Comparison of ENCODE assay signal across 26 cellular contexts in the genomic region with DNA sequence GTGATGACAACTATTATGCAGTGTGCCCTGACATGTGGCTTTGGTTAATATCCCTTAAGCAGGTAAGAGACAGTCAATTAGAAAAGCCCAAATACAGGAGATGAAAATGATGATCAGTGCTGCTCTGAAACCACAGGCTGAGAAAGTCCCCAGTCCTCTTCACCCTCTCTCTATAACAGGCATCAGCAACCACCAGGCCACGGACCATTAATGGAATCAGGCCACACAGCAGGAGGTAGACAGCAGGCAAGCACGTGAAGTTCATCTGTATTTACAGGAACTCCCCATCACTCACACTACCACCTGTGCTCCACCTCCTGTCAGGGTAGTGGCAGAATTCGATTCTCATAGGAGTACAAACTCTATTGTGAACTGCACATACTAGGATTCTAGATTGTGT.
"Had no signal": no experiment of that assay in that cellular context is flagged by ENCODE, and none has a peak within 500 bp of the region (broad histone marks: within the 10 kb centered on the region; RNA-seq: fewer than 3 reads in every experiment).

No MANE protein-coding gene starts in this region.

- H3K27me3 Mint-ChIP-seq: dendritic cell treated with granulocyte-macrophage colony-stimulating factor and Interleukin-4, amounts not matched to agents 40 ng/mL and 50 ng/mL, for 4 days; effector memory CD8-positive, alpha-beta T cell had no signal

- H3K27ac ChIP-seq: coronary artery, dorsolateral prefrontal cortex, epithelial cell of prostate, esophagus muscularis mucosa, esophagus squamous epithelium, foreskin keratinocyte, gastrocnemius medialis, gastroesophageal sphincter, heart left ventricle, heart right ventricle, hepatocyte had no signal

- H3K9me3 Mint-ChIP-seq: dendritic cell treated with granulocyte-macrophage colony-stimulating factor and Interleukin-4, amounts not matched to agents 40 ng/mL and 50 ng/mL, for 4 days had no signal

- H3K4me2 ChIP-seq: hepatocyte had no signal

- H3K36me3 ChIP-seq: esophagus muscularis mucosa, esophagus squamous epithelium, gastrocnemius medialis, gastroesophageal sphincter, heart left ventricle, heart right ventricle had no signal

- H2AFZ ChIP-seq: hepatocyte had no signal

- H3K9me3 ChIP-seq: esophagus squamous epithelium, gastrocnemius medialis, gastroesophageal sphincter had no signal

- DNase-seq: cortex of kidney; dermis blood vessel endothelial cell; dorsolateral prefrontal cortex; effector CD4-positive, alpha-beta T cell; effector CD8-positive, alpha-beta T cell; effector memory CD4-positive, alpha-beta T cell; effector memory CD8-positive, alpha-beta T cell; endodermal cell; erythroblast; esophagus squamous epithelium; foreskin fibroblast; foreskin keratinocyte; foreskin melanocyte; gastrocnemius medialis; glutamatergic neuron; head of caudate nucleus; heart left ventricle; heart right ventricle; hippocampal formation had no signal

- H3K4me3 Mint-ChIP-seq: dendritic cell treated with granulocyte-macrophage colony-stimulating factor and Interleukin-4, amounts not matched to agents 40 ng/mL and 50 ng/mL, for 4 days; effector memory CD8-positive, alpha-beta T cell; endodermal cell had no signal

- H3K27ac Mint-ChIP-seq: dendritic cell treated with granulocyte-macrophage colony-stimulating factor and Interleukin-4, amounts not matched to agents 40 ng/mL and 50 ng/mL, for 4 days; effector memory CD8-positive, alpha-beta T cell; endodermal cell had no signal

- H3K4me1 ChIP-seq: esophagus muscularis mucosa, esophagus squamous epithelium, foreskin keratinocyte, gastrocnemius medialis, gastroesophageal sphincter, heart right ventricle had no signal

- ATAC-seq: effector memory CD8-positive, alpha-beta T cell; esophagus mucosa; foreskin keratinocyte; gastrocnemius medialis; gastroesophageal sphincter; heart left ventricle; heart right ventricle had no signal

- H3K4me3 ChIP-seq: coronary artery, dorsolateral prefrontal cortex, esophagus muscularis mucosa, esophagus squamous epithelium, gastrocnemius medialis, gastroesophageal sphincter, heart left ventricle, heart right ventricle, hepatocyte had no signal

- H3K79me2 ChIP-seq: hepatocyte had no signal

- H3K27me3 ChIP-seq: esophagus muscularis mucosa, esophagus squamous epithelium, foreskin keratinocyte, gastrocnemius medialis, gastroesophageal sphincter, heart left ventricle, heart right ventricle, hepatocyte had no signal
